In genomic region chr5:134738963-134739661, GRCh38 we compare ENCODE assay signal across 8 cellular contexts. TPM values are rescaled to one million over a fixed set of nuclear protein-coding genes. Genes with fewer than 3 reads are reported as not detected.
DNase-seq lines count a peak whose midpoint lies in the region; ATAC-seq and TF ChIP-seq lines count a peak whose summit lies in the region.

No MANE protein-coding gene starts in this region.

- DNase-seq in NCI-H2227 (lab: John Stamatoyannopoulos, UW; ENCODE audit: unreplicated experiment) (peak; percentile 19), NCI-H2227 treated with DMSO at 0.1 percent for 48 hours (lab: John Stamatoyannopoulos, UW) (no peak), LoVo (ENCODE audit: low spot score) (peak; percentile 25), T-helper 1 cell (peak in 3 of 5 donors; percentile 16 to 45 (median 18)), chondrocyte (ENCODE audit: low spot score) (peak; percentile 41), left colon (peak in 1 of 2 donors; percentile 32), NCI-H446 treated with DMSO at 0.1 percent for 48 hours (lab: John Stamatoyannopoulos, UW) (no peak)
- peak in 5 of 6 experiments; percentile 4 to 47 (median 12) for DNase-seq in stimulated activated naive CD4-positive, alpha-beta T cell (lab: John Stamatoyannopoulos, UW)

- ATAC-seq in left colon, result peak; percentile 40

- no peaks in the 10 kb centered on the region for H3K36me3 Mint-ChIP-seq in chondrocyte (ENCODE audit: low read depth)

- no peaks in the 10 kb centered on the region for H3K9me3 Mint-ChIP-seq in chondrocyte (ENCODE audit: low read depth)

- H3K4me3 Mint-ChIP-seq in chondrocyte (ENCODE audit: unreplicated experiment), result peak overlapping the region; percentile 99

- peaks cover 19% of the 10 kb centered on the region for H3K4me1 Mint-ChIP-seq in chondrocyte (ENCODE audit: low read depth)

- intact Hi-C loops in left colon (cut with DNase I, micrococcal nuclease), result no loop called here

- peak; percentile 37 for TF ChIP-seq CTCF in chondrocyte (IDR thresholded peaks at IDR 0.05)

- H3K27ac Mint-ChIP-seq in chondrocyte (ENCODE audit: unreplicated experiment), result peak overlapping the region; percentile 98

- H3K27me3 Mint-ChIP-seq in chondrocyte (ENCODE audit: low read depth), result no peaks in the 10 kb centered on the region

RNA-seq across cellular contexts. Expression of gene CAMLG, which starts 0.8 kb away (rescaled TPM):
- total RNA-seq in chondrocyte (36.1 to 41.6 TPM (median 39.0 TPM) in 3 replicates), left colon (10 to 100 TPM; 16.0 to 24.4 TPM)

RNA-seq across cellular contexts. Expression of gene DDX46, which starts 19.5 kb away (rescaled TPM):
- 32.0 to 55.8 TPM (median 37.8 TPM) in 3 replicates for total RNA-seq in chondrocyte
- 10 to 100 TPM; 30.8 to 43.1 TPM for total RNA-seq in left colon

Comparison
In these comparisons a context has a peak if more than half of its experiments do, and no peak if none do; other contexts are left out.
1. DNase-seq: peak in NCI-H2227 (single experiment), LoVo (single experiment), T-helper 1 cell (3 of 5), chondrocyte (single experiment) and stimulated activated naive CD4-positive, alpha-beta T cell (5 of 6); none in NCI-H2227 treated with DMSO at 0.1 percent for 48 hours (single experiment) and NCI-H446 treated with DMSO at 0.1 percent for 48 hours (single experiment).